ENCODE assay signal across 18 cellular contexts in the genomic region with DNA sequence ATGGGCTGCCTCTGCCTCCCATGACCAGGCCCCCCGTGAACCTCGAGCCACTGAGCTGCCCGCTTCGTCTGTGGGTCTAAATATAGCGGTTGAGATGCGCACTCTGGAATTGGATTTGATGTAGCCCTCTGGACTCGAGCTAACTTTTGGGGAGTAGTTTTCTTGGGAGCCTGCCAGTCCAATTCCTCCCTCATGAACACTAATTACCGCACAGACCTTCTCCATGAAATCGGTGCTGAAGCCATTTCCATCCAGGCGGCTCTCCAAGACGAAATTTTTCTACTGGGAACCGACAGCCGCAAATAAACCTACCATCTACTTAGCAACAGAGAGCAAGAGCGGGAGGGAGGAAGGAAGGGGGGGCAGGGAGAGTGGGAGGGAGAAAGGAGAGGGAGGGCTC.
DNase-seq lines count a peak whose midpoint lies in the region; ATAC-seq and TF ChIP-seq lines count a peak whose summit lies in the region.
"Had no signal": no experiment of that assay in that cellular context is flagged by ENCODE, and none has a peak within 500 bp of the region (broad histone marks: within the 10 kb centered on the region; RNA-seq: fewer than 3 reads in every experiment).

No MANE protein-coding gene starts in this region.

- no peak overlapping the region for H2AK5ac ChIP-seq in neuronal stem cell (ENCODE audit: low read depth, low read length)

- H3K36me3 Mint-ChIP-seq in MCF 10A (ENCODE audit: insufficient read depth, unreplicated experiment), result no peaks in the 10 kb centered on the region

- no peak overlapping the region for H4K91ac ChIP-seq in neuronal stem cell (ENCODE audit: low read depth, low read length, poor library complexity)

- no peaks in the 10 kb centered on the region for H3K4me1 Mint-ChIP-seq in MCF 10A (ENCODE audit: insufficient read depth, unreplicated experiment)

- H3K14ac ChIP-seq in neuronal stem cell (ENCODE audit: low read length), result no peak overlapping the region

- H2BK12ac ChIP-seq in neuronal stem cell (ENCODE audit: low read length), result no peak overlapping the region

- H3K4me2 ChIP-seq in neuronal stem cell (ENCODE audit: insufficient read depth, low read length, poor library complexity, severe bottlenecking), result no peak overlapping the region
- H3K4me2 ChIP-seq: A549 had no signal

- TF ChIP-seq EP300 in suprapubic skin (IDR thresholded peaks at IDR 0.05), result no peak

- no peak overlapping the region for H3K27ac Mint-ChIP-seq in MCF 10A (ENCODE audit: low read depth, unreplicated experiment)
- H3K27ac Mint-ChIP-seq: CD4-positive, alpha-beta T cell had no signal

- no peak overlapping the region for H3K4ac ChIP-seq in neuronal stem cell (ENCODE audit: low read length)

- CTCF ChIA-PET in MCF 10A (lab: Yijun Ruan, JAX), result no interaction called here

- DNase-seq in astrocyte of the hippocampus (ENCODE audit: low read depth, low spot score) (peak; percentile 21), inferior parietal cortex (ENCODE audit: extremely low spot score) (peak; percentile 42), neuronal stem cell (ENCODE audit: low spot score) (no peak), testis (peak; percentile 26), suprapubic skin (ENCODE audit: low spot score in 2 of 2) (no peak), MCF 10A (ENCODE audit: unreplicated experiment) (no peak)
- DNase-seq: CD4-positive, alpha-beta T cell; COR-L47; DMS79 treated with DMSO at 0.1 percent for 48 hours; Karpas-422; NCI-H1417; NCI-H1694 treated with DMSO at 0.1 percent for 48 hours; NCI-H446; NCI-H526; OCI-M1 had no signal

- no peaks in the 10 kb centered on the region for H3K79me1 ChIP-seq in neuronal stem cell (ENCODE audit: low read depth, low read length)

- H3K27me3 Mint-ChIP-seq in MCF 10A (ENCODE audit: insufficient read depth, unreplicated experiment), result peaks cover 4% of the 10 kb centered on the region

- H4K8ac ChIP-seq in neuronal stem cell (ENCODE audit: low read depth, low read length), result no peak overlapping the region

- no peak for TF ChIP-seq CTCF in testis (IDR thresholded peaks at IDR 0.05)
- TF ChIP-seq CTCF in suprapubic skin (IDR thresholded peaks at IDR 0.05), result no peak
- no peak for TF ChIP-seq CTCF in MCF 10A (IDR thresholded peaks at IDR 0.05; ENCODE audit: unreplicated experiment)

- H2BK120ac ChIP-seq in neuronal stem cell (ENCODE audit: low read depth, low read length), result no peak overlapping the region

- H3K36me3 ChIP-seq in neuronal stem cell (replicated peaks in 1 of 2; ENCODE audit: control insufficient read depth in 2 of 2, insufficient read depth in 2 of 2, low read length in 2 of 2) (no peaks in the 10 kb centered on the region), testis (ENCODE audit: low read depth, missing control alignments) (no peaks in the 10 kb centered on the region), suprapubic skin (no peaks in the 10 kb centered on the region)

- H2BK15ac ChIP-seq in neuronal stem cell (ENCODE audit: low read length), result no peak overlapping the region

- no peaks in the 10 kb centered on the region for H3K9me3 Mint-ChIP-seq in MCF 10A (ENCODE audit: unreplicated experiment)
- H3K9me3 Mint-ChIP-seq: CD4-positive, alpha-beta T cell had no signal

- H3K27ac ChIP-seq in neuronal stem cell (replicated peaks; ENCODE audit: low read length) (no peak overlapping the region), testis (no peak overlapping the region), suprapubic skin (no peak overlapping the region)
- H3K27ac ChIP-seq: A549 had no signal

- no peaks in the 10 kb centered on the region for H3K9me3 ChIP-seq in neuronal stem cell (replicated peaks in 1 of 2; ENCODE audit: control insufficient read depth in 2 of 2, insufficient read depth in 1 of 2, low read depth in 1 of 2, low read length in 2 of 2)
- H3K9me3 ChIP-seq in testis, result no peaks in the 10 kb centered on the region
- no peaks in the 10 kb centered on the region for H3K9me3 ChIP-seq in suprapubic skin
- H3K9me3 ChIP-seq: A549 had no signal

- intact Hi-C loops in testis (cut with DNase I; ENCODE audit: low total_unique reads) (no loop called here), MCF 10A (cut with micrococcal nuclease) (no loop called here)

- no peak for TF ChIP-seq POLR2A in testis (IDR thresholded peaks at IDR 0.05)
- no peak for TF ChIP-seq POLR2A in suprapubic skin (IDR thresholded peaks at IDR 0.05)

- H3K18ac ChIP-seq in neuronal stem cell (ENCODE audit: low read length), result peak overlapping the region; percentile 35

- POLR2A ChIA-PET in MCF 10A (lab: Yijun Ruan, JAX), result no interaction called here

- H2BK5ac ChIP-seq in neuronal stem cell (ENCODE audit: low read length), result no peak overlapping the region

- H2AFZ ChIP-seq in neuronal stem cell (ENCODE audit: low read length), result no peak overlapping the region

- no peak overlapping the region for H3K4me3 Mint-ChIP-seq in MCF 10A (ENCODE audit: unreplicated experiment)
- H3K4me3 Mint-ChIP-seq: CD4-positive, alpha-beta T cell had no signal

- no peaks in the 10 kb centered on the region for H3K27me3 ChIP-seq in neuronal stem cell (ENCODE audit: control insufficient read depth in 3 of 3, insufficient read depth in 3 of 3, low read depth in 1 of 3, low read length in 3 of 3)
- no peaks in the 10 kb centered on the region for H3K27me3 ChIP-seq in testis
- peaks cover 15% of the 10 kb centered on the region for H3K27me3 ChIP-seq in suprapubic skin

- H3K4me1 ChIP-seq in neuronal stem cell (ENCODE audit: control insufficient read depth in 2 of 2, insufficient read depth in 1 of 2, low read depth in 1 of 2, low read length in 2 of 2), result peaks cover 0 to 21% of the 10 kb centered on the region in 2 donors
- H3K4me1 ChIP-seq in testis, result no peaks in the 10 kb centered on the region
- H3K4me1 ChIP-seq in suprapubic skin, result no peaks in the 10 kb centered on the region
- H3K4me1 ChIP-seq: A549 had no signal

- no TSS peak for BruUV-seq in MCF 10A (replicated peaks; lab: Mats Ljungman, UMichigan)

- no peak overlapping the region for H3K9ac ChIP-seq in neuronal stem cell (ENCODE audit: low read depth, low read length, poor library complexity)

- WGBS in neuronal stem cell (ENCODE audit: extremely low coverage in 2 of 2, insufficient read length in 2 of 2, insufficient replicate concordance in 1 of 2), 2 donors, result no CpG with 5 or more reads among the region's 14 CpGs
- 43 to 56% methylated on average over 14 of the region's 14 CpGs for WGBS in testis, 2 donors
- 83% methylated on average over 14 of the region's 14 CpGs for WGBS in suprapubic skin

- H3K4me3 ChIP-seq in neuronal stem cell (ENCODE audit: low read length in 2 of 2) (no peak overlapping the region), testis (no peak overlapping the region), suprapubic skin (no peak overlapping the region)
- H3K4me3 ChIP-seq: A549 had no signal

- no peak overlapping the region for H3K23ac ChIP-seq in neuronal stem cell (ENCODE audit: low read depth, low read length, poor library complexity)

- ATAC-seq in HG02840 (IDR thresholded peaks at IDR 0.05; ENCODE audit: low FRiP score, unreplicated experiment), result no peak
- ATAC-seq: A549, Right ventricle myocardium inferior had no signal

Comparison
In these comparisons a context has a peak if more than half of its experiments do, and no peak if none do; other contexts are left out.
1. DNase-seq: peak in astrocyte of the hippocampus (single experiment), inferior parietal cortex (single experiment) and testis (single experiment); none in neuronal stem cell (single experiment), suprapubic skin (0 of 2) and MCF 10A (single experiment).